Comparison of ENCODE assay signal across 9 cellular contexts in genomic region chrX:46704767-46705386, GRCh38. TPM values are rescaled to one million over a fixed set of nuclear protein-coding genes. Genes with fewer than 3 reads are reported as not detected.
A peak's percentile ranks its signal among the peaks of the same experiment; 100 is the strongest.
DNase-seq lines count a peak whose midpoint lies in the region; ATAC-seq and FAIRE-seq lines count a peak whose summit lies in the region.
"Had no signal": no experiment of that assay in that cellular context is flagged by ENCODE, and none has a peak within 500 bp of the region (broad histone marks: within the 10 kb centered on the region; RNA-seq: fewer than 3 reads in every experiment).

No MANE protein-coding gene starts in this region.

- H3K27me3 Mint-ChIP-seq in activated naive CD8-positive, alpha-beta T cell treated with anti-CD3 and anti-CD28 coated beads for 36 hours: no peaks in the 10 kb centered on the region
- H3K27me3 Mint-ChIP-seq: dendritic cell treated with granulocyte-macrophage colony-stimulating factor and Interleukin-4, amounts not matched to agents 40 ng/mL and 50 ng/mL, for 4 days had no signal

- H3K27ac Mint-ChIP-seq in activated naive CD8-positive, alpha-beta T cell treated with anti-CD3 and anti-CD28 coated beads for 36 hours: peak overlapping the region; percentile 95
- H3K27ac Mint-ChIP-seq: dendritic cell treated with granulocyte-macrophage colony-stimulating factor and Interleukin-4, amounts not matched to agents 40 ng/mL and 50 ng/mL, for 4 days had no signal

- H3K4me1 Mint-ChIP-seq in activated naive CD8-positive, alpha-beta T cell treated with anti-CD3 and anti-CD28 coated beads for 36 hours: peaks cover 30% of the 10 kb centered on the region

- peak overlapping the region; percentile 63 for H3K4me3 Mint-ChIP-seq in activated naive CD8-positive, alpha-beta T cell treated with anti-CD3 and anti-CD28 coated beads for 36 hours
- H3K4me3 Mint-ChIP-seq: dendritic cell treated with granulocyte-macrophage colony-stimulating factor and Interleukin-4, amounts not matched to agents 40 ng/mL and 50 ng/mL, for 4 days had no signal

- DNase-seq in COLO829 (ENCODE audit: low spot score) (peak; percentile 8), NCI-H510A treated with DMSO at 0.1 percent for 48 hours (lab: John Stamatoyannopoulos, UW) (no peak), AML-193 (lab: John Stamatoyannopoulos, UW) (no peak), HPDE6-E6E7 (ENCODE audit: extremely low spot score) (no peak), frontal cortex (ENCODE audit: low spot score in 2 of 2) (no peak)
- peak; percentile 30 for DNase-seq in activated naive CD8-positive, alpha-beta T cell treated with anti-CD3 and anti-CD28 coated beads for 36 hours

- ATAC-seq in GM21360 (IDR thresholded peaks at IDR 0.05; ENCODE audit: unreplicated experiment) (peak; percentile 96), HG03520 (IDR thresholded peaks at IDR 0.05; ENCODE audit: unreplicated experiment) (peak; percentile 97)

- peaks cover 18% of the 10 kb centered on the region for H3K36me3 Mint-ChIP-seq in activated naive CD8-positive, alpha-beta T cell treated with anti-CD3 and anti-CD28 coated beads for 36 hours

- no peak for FAIRE-seq in frontal cortex (lab: Jason Lieb, UNC)

- no peaks in the 10 kb centered on the region for H3K9me3 Mint-ChIP-seq in activated naive CD8-positive, alpha-beta T cell treated with anti-CD3 and anti-CD28 coated beads for 36 hours
- H3K9me3 Mint-ChIP-seq: dendritic cell treated with granulocyte-macrophage colony-stimulating factor and Interleukin-4, amounts not matched to agents 40 ng/mL and 50 ng/mL, for 4 days had no signal

RNA-seq across cellular contexts. Expression of gene SLC9A7, which starts 54.0 kb away (rescaled TPM):
- 10 to 100 TPM; 11.5 to 12.4 TPM for total RNA-seq in activated naive CD8-positive, alpha-beta T cell treated with anti-CD3 and anti-CD28 coated beads for 36 hours
- total RNA-seq in frontal cortex: 30.6 TPM

Comparison
In these comparisons a context has a peak if more than half of its experiments do, and no peak if none do; other contexts are left out.
1. DNase-seq: peak in COLO829 (single experiment) and activated naive CD8-positive, alpha-beta T cell treated with anti-CD3 and anti-CD28 coated beads for 36 hours (single experiment); none in NCI-H510A treated with DMSO at 0.1 percent for 48 hours (single experiment), AML-193 (0 of 2), HPDE6-E6E7 (single experiment) and frontal cortex (0 of 2).